ENCODE assay signal across 31 cellular contexts in genomic region chr1:18629659-18630510, GRCh38. TPM values are rescaled to one million over a fixed set of nuclear protein-coding genes. Genes with fewer than 3 reads are reported as not detected.
A peak's percentile ranks its signal among the peaks of the same experiment; 100 is the strongest.
DNase-seq lines count a peak whose midpoint lies in the region; ATAC-seq, FAIRE-seq and TF ChIP-seq lines count a peak whose summit lies in the region.
"Had no signal": no experiment of that assay in that cellular context is flagged by ENCODE, and none has a peak within 500 bp of the region (broad histone marks: within the 10 kb centered on the region; RNA-seq: fewer than 3 reads in every experiment).

No MANE protein-coding gene starts in this region.

- H3K4me1 ChIP-seq in GM12878 (ENCODE audit: control insufficient read depth, insufficient read depth, low read length) (no peaks in the 10 kb centered on the region), mesodermal cell (ENCODE audit: control insufficient read depth, insufficient read depth, low read length, poor library complexity, severe bottlenecking) (peaks cover 19% of the 10 kb centered on the region)
- H3K4me1 ChIP-seq: SJCRH30 had no signal

- CTCF ChIA-PET in activated naive CD4-positive, alpha-beta T cell treated with anti-CD3 and anti-CD28 coated beads, Interleukin-2, amount 10 ng/mL, durations not matched to agents 7 days and 5 days (lab: Charles Lee), result interaction anchor here (0.6 kb wide), 1 partner anchor 28 kb away, joined by 3 read pairs; no protein-coding TSS in a partner anchor
- CTCF ChIA-PET in GM12878 (lab: Yijun Ruan, JAX), result no interaction called here

- no peak overlapping the region for H3K4me2 ChIP-seq in GM12878 (ENCODE audit: control insufficient read depth, insufficient read depth)
- H3K4me2 ChIP-seq: BLaER1 had no signal

- intact Hi-C loops in GM12878 (cut with micrococcal nuclease; ENCODE audit: unreplicated experiment), result no loop called here

- no peaks in the 10 kb centered on the region for H3K36me3 ChIP-seq in GM12878 (ENCODE audit: control insufficient read depth in 2 of 2, insufficient read depth in 2 of 2, low read length in 1 of 2)
- H3K36me3 ChIP-seq in mesodermal cell (ENCODE audit: control insufficient read depth, insufficient read depth, low read length), result no peaks in the 10 kb centered on the region
- H3K36me3 ChIP-seq: BLaER1, SJCRH30, upper lobe of right lung had no signal

- no peaks in the 10 kb centered on the region for H3K9me3 Mint-ChIP-seq in activated naive CD4-positive, alpha-beta T cell treated with anti-CD3 and anti-CD28 coated beads, Interleukin-2, amount 10 ng/mL, durations not matched to agents 7 days and 5 days
- H3K9me3 Mint-ChIP-seq in activated naive CD4-positive, alpha-beta T cell treated with anti-CD3 and anti-CD28 coated beads, Interleukin-2, amount 50 U/mL, for 72 hours, result no peaks in the 10 kb centered on the region
- no peaks in the 10 kb centered on the region for H3K9me3 Mint-ChIP-seq in stimulated activated naive B cell treated with anti-CD40 and anti-IgM and Interleukin-4, amounts not matched to agents 10 μg/mL and 1 μg/mL and 100 μg/mL, for 72 hours
- H3K9me3 Mint-ChIP-seq: central memory CD8-positive, alpha-beta T cell; natural killer cell treated with Interleukin-12 subunit alpha and Interleukin-12 subunit beta and Interleukin-15 and Interleukin-18, amount 100 ng/mL, for 72 hours had no signal

- H3K27me3 Mint-ChIP-seq in activated naive CD4-positive, alpha-beta T cell treated with anti-CD3 and anti-CD28 coated beads, Interleukin-2, amount 10 ng/mL, durations not matched to agents 7 days and 5 days, result peaks cover 100% of the 10 kb centered on the region
- peaks cover 78 to 96% of the 10 kb centered on the region in 2 donors for H3K27me3 Mint-ChIP-seq in stimulated activated naive B cell treated with anti-CD40 and anti-IgM and Interleukin-4, amounts not matched to agents 10 μg/mL and 1 μg/mL and 100 μg/mL, for 72 hours

- no peaks in the 10 kb centered on the region for H3K4me1 Mint-ChIP-seq in activated naive CD4-positive, alpha-beta T cell treated with anti-CD3 and anti-CD28 coated beads, Interleukin-2, amount 10 ng/mL, durations not matched to agents 7 days and 5 days
- H3K4me1 Mint-ChIP-seq in stimulated activated naive B cell treated with anti-CD40 and anti-IgM and Interleukin-4, amounts not matched to agents 10 μg/mL and 1 μg/mL and 100 μg/mL, for 72 hours, result peaks cover 5 to 16% of the 10 kb centered on the region in 2 donors
- H3K4me1 Mint-ChIP-seq: central memory CD8-positive, alpha-beta T cell had no signal

- H4K20me1 ChIP-seq in GM12878 (ENCODE audit: control insufficient read depth, insufficient read depth), result no peaks in the 10 kb centered on the region

- H2AFZ ChIP-seq in GM12878 (ENCODE audit: control insufficient read depth, low read depth, low read length), result no peak overlapping the region

- no peak overlapping the region for H3K27ac ChIP-seq in GM12878 (ENCODE audit: control insufficient read depth, insufficient read depth)
- H3K27ac ChIP-seq in mesodermal cell (ENCODE audit: low read depth, low read length, severe bottlenecking), result peak overlapping the region; percentile 16
- H3K27ac ChIP-seq: BLaER1, dorsolateral prefrontal cortex, SJCRH30, upper lobe of right lung, VCaP had no signal

- H3K4me3 ChIP-seq in GM12878 (no peak overlapping the region), mesodermal cell (ENCODE audit: extremely low read depth, insufficient read depth, low read length, poor library complexity, severe bottlenecking) (peak overlapping the region; percentile 26)
- H3K4me3 ChIP-seq: BLaER1, SJCRH30, upper lobe of right lung had no signal

- TF ChIP-seq RAD21 in GM12878 (IDR thresholded peaks at IDR 0.05; ENCODE audit: insufficient read depth, low read depth, low read length), result no peak

- ATAC-seq in activated naive CD4-positive, alpha-beta T cell treated with anti-CD3 and anti-CD28 coated beads, Interleukin-2, amount 50 U/mL, for 72 hours, result no peak
- ATAC-seq in GM12878, result no peak
- no peak for ATAC-seq in stimulated activated naive B cell treated with anti-CD40 and anti-IgM and Interleukin-4, amounts not matched to agents 10 μg/mL and 1 μg/mL and 100 μg/mL, for 72 hours (replicated peaks)
- ATAC-seq: left cardiac atrium, upper lobe of right lung had no signal

- no peak for TF ChIP-seq POLR2A in GM12878 (IDR thresholded peaks at IDR 0.05; ENCODE audit: low read depth, low read length)

- no peaks in the 10 kb centered on the region for H3K79me2 ChIP-seq in GM12878 (ENCODE audit: control insufficient read depth, insufficient read depth, low read length)

- no peak for DNase-seq in activated naive CD4-positive, alpha-beta T cell treated with anti-CD3 and anti-CD28 coated beads, Interleukin-2, amount 10 ng/mL, durations not matched to agents 7 days and 5 days
- DNase-seq in activated naive CD4-positive, alpha-beta T cell treated with anti-CD3 and anti-CD28 coated beads, Interleukin-2, amount 50 U/mL, for 72 hours (ENCODE audit: low spot score in 2 of 2), result no peak
- DNase-seq in GM12878 (ENCODE audit: low read depth, low spot score) (no peak), middle frontal gyrus (ENCODE audit: extremely low spot score, low spot score) (no peak), NCI-H1694 treated with DMSO at 0.1 percent for 48 hours (lab: John Stamatoyannopoulos, UW) (no peak), 8988T (no peak)
- DNase-seq in stimulated activated naive B cell treated with anti-CD40 and anti-IgM and Interleukin-4, amounts not matched to agents 10 μg/mL and 1 μg/mL and 100 μg/mL, for 72 hours, result no peak
- DNase-seq: ACHN, dorsolateral prefrontal cortex, GOT3, KBM-7, left cardiac atrium, MM.1S, NCI-H1417 treated with DMSO at 0.1 percent for 48 hours, NCI-H2107, NCI-H510A, SJCRH30, upper lobe of right lung had no signal

- TF ChIP-seq EP300 in GM12878 (IDR thresholded peaks at IDR 0.05; ENCODE audit: borderline replicate concordance in 1 of 2, control insufficient read depth in 1 of 2, low read depth in 2 of 2, low read length in 2 of 2), result no peak

- H3K9me3 ChIP-seq in GM12878 (replicated peaks; ENCODE audit: control insufficient read depth, insufficient read depth, low read length) (no peaks in the 10 kb centered on the region), mesodermal cell (ENCODE audit: control insufficient read depth, low read length) (no peaks in the 10 kb centered on the region)
- H3K9me3 ChIP-seq: BLaER1, SJCRH30, upper lobe of right lung had no signal

- RAD21 ChIA-PET in GM12878 (lab: Charles Lee; ENCODE audit: unreplicated experiment), result no interaction called here

- H3K4me3 Mint-ChIP-seq in activated naive CD4-positive, alpha-beta T cell treated with anti-CD3 and anti-CD28 coated beads, Interleukin-2, amount 10 ng/mL, durations not matched to agents 7 days and 5 days, result no peak overlapping the region
- peak overlapping the region in 1 of 2 donors; percentile 58 for H3K4me3 Mint-ChIP-seq in stimulated activated naive B cell treated with anti-CD40 and anti-IgM and Interleukin-4, amounts not matched to agents 10 μg/mL and 1 μg/mL and 100 μg/mL, for 72 hours
- H3K4me3 Mint-ChIP-seq: central memory CD8-positive, alpha-beta T cell; natural killer cell treated with Interleukin-12 subunit alpha and Interleukin-12 subunit beta and Interleukin-15 and Interleukin-18, amount 100 ng/mL, for 72 hours had no signal

- BruUV-seq in GM12878 (replicated peaks; lab: Mats Ljungman, UMichigan), result no TSS peak

- SMC1A ChIA-PET in GM12878 (lab: Charles Lee; ENCODE audit: uncharacterized antibody, unreplicated experiment), result interaction anchor here (0.6 kb wide), 1 partner anchor 199 kb away, joined by 3 read pairs; no protein-coding TSS in a partner anchor

- no peak for TF ChIP-seq CTCF in GM12878 (IDR thresholded peaks at IDR 0.05 in 2 of 3, conservative IDR thresholded peaks at IDR 0.05 in 1 of 3; ENCODE audit: control insufficient read depth in 2 of 3, extremely low read depth in 1 of 3, insufficient read depth in 1 of 3, low read depth in 3 of 3, low read length in 3 of 3)

- peaks cover 16 to 20% of the 10 kb centered on the region in 2 experiments for H3K27me3 ChIP-seq in GM12878 (replicated peaks in 1 of 2; ENCODE audit: control insufficient read depth in 2 of 2, insufficient read depth in 2 of 2, low read length in 1 of 2)

- in situ Hi-C loops in GM12878 (cut with MboI), result no loop called here

- 18% methylated on average over 36 of the region's 39 CpGs for WGBS in GM12878 (ENCODE audit: insufficient coverage, insufficient replicate concordance, low lambda C conversion rate, missing lambda C conversion rate)
- 5 to 7% methylated on average over 28 to 36 of the region's 39 CpGs for WGBS in mesodermal cell (ENCODE audit: insufficient coverage in 2 of 2), 2 experiments

- no peak for FAIRE-seq in GM12878 (lab: Jason Lieb, UNC)
- FAIRE-seq: astrocyte, RCC 7860 had no signal

- POLR2A ChIA-PET in GM12878 (lab: Charles Lee), result no interaction called here

- peaks cover 9% of the 10 kb centered on the region for H3K36me3 Mint-ChIP-seq in activated naive CD4-positive, alpha-beta T cell treated with anti-CD3 and anti-CD28 coated beads, Interleukin-2, amount 10 ng/mL, durations not matched to agents 7 days and 5 days
- peaks cover 0 to 11% of the 10 kb centered on the region in 2 donors for H3K36me3 Mint-ChIP-seq in activated naive CD4-positive, alpha-beta T cell treated with anti-CD3 and anti-CD28 coated beads, Interleukin-2, amount 50 U/mL, for 72 hours
- H3K36me3 Mint-ChIP-seq in stimulated activated naive B cell treated with anti-CD40 and anti-IgM and Interleukin-4, amounts not matched to agents 10 μg/mL and 1 μg/mL and 100 μg/mL, for 72 hours, result peaks cover 0 to 4% of the 10 kb centered on the region in 2 donors
- H3K36me3 Mint-ChIP-seq: natural killer cell treated with Interleukin-12 subunit alpha and Interleukin-12 subunit beta and Interleukin-15 and Interleukin-18, amount 100 ng/mL, for 72 hours had no signal

- peak overlapping the region; percentile 49 for H3K27ac Mint-ChIP-seq in activated naive CD4-positive, alpha-beta T cell treated with anti-CD3 and anti-CD28 coated beads, Interleukin-2, amount 10 ng/mL, durations not matched to agents 7 days and 5 days
- peak overlapping the region in 1 of 2 donors; percentile 31 for H3K27ac Mint-ChIP-seq in activated naive CD4-positive, alpha-beta T cell treated with anti-CD3 and anti-CD28 coated beads, Interleukin-2, amount 50 U/mL, for 72 hours
- peak overlapping the region; percentile 63 for H3K27ac Mint-ChIP-seq in stimulated activated naive B cell treated with anti-CD40 and anti-IgM and Interleukin-4, amounts not matched to agents 10 μg/mL and 1 μg/mL and 100 μg/mL, for 72 hours
- H3K27ac Mint-ChIP-seq: natural killer cell treated with Interleukin-12 subunit alpha and Interleukin-12 subunit beta and Interleukin-15 and Interleukin-18, amount 100 ng/mL, for 72 hours; progenitor cell of endocrine pancreas had no signal

- H3K9ac ChIP-seq in GM12878 (ENCODE audit: control insufficient read depth, insufficient read depth, low read length), result no peak overlapping the region
- H3K9ac ChIP-seq: BLaER1 had no signal

RNA-seq across cellular contexts. Expression of gene PAX7, which starts 0.8 kb away (rescaled TPM):
- total RNA-seq in activated naive CD4-positive, alpha-beta T cell treated with anti-CD3 and anti-CD28 coated beads, Interleukin-2, amount 50 U/mL, for 72 hours, result not detected
- total RNA-seq in GM12878 (2013; cell fraction: nucleolus; rRNA removed), result not detected in 2 replicates
- not detected in 2 replicates for total RNA-seq in GM12878 (2014; rRNA removed)
- not detected in 2 replicates for total RNA-seq in GM12878 (2014; rRNA removed; fragmentation: Illumina TruSeq; extraction: Trizol)
- total RNA-seq in GM12878 (2021), result not detected in 2 replicates
- polyA plus RNA-seq in GM12878 (2011; ENCODE audit: low read depth), result not detected
- not detected in 2 replicates for polyA plus RNA-seq in GM12878 (2011; rRNA removed)
- not detected in 2 replicates for polyA plus RNA-seq in GM12878 (2011; cell fraction: cytosol; rRNA removed)
- polyA plus RNA-seq in GM12878 (2011; cell fraction: nucleus; rRNA removed), result not detected in 2 replicates
- not detected in 2 replicates for polyA plus RNA-seq in GM12878 (2012)
- polyA plus RNA-seq in GM12878 (2014; fragmentation: Illumina TruSeq; extraction: Trizol), result not detected in 2 replicates
- polyA plus RNA-seq in GM12878 (2014; fragmentation: Nextera tagmentation; extraction: Ambion mirVana), result not detected
- not detected in 2 replicates for polyA plus RNA-seq in GM12878 (2014; rRNA removed)
- not detected for polyA plus RNA-seq in GM12878 (2016; fragmentation: Nextera tagmentation; extraction: Ambion mirVana)
- polyA minus RNA-seq in GM12878 (2011; rRNA and poly(A)+ RNA removed), result not detected in 2 replicates
- polyA minus RNA-seq in GM12878 (2011; cell fraction: cytosol; rRNA and poly(A)+ RNA removed), result not detected in 2 replicates
- polyA minus RNA-seq in GM12878 (2011; cell fraction: nucleus; rRNA and poly(A)+ RNA removed), result not detected in 2 replicates
- polyA plus RNA-seq in mesodermal cell (2013, experiment 1 of 2), result 1.3 TPM
- 0.71 TPM for polyA plus RNA-seq in mesodermal cell (2013, experiment 2 of 2)
- total RNA-seq: epithelial cell of proximal tubule; fibroblast of villous mesenchyme; left cardiac atrium; mesenteric fat pad; natural killer cell treated with Interleukin-12 subunit alpha and Interleukin-12 subunit beta and Interleukin-15 and Interleukin-18, amount 100 ng/mL, for 72 hours; progenitor cell of endocrine pancreas; subcutaneous adipose tissue; T-helper 2 cell treated with Interferon-gamma antibody and Interleukin-4, amounts not matched to agents 100 ng/mL and 5 ng/mL, for 36 hours; upper lobe of right lung had no signal
